In genomic region chr17:80071116-80071980, GRCh38 we compare ENCODE assay signal across 9 cellular contexts. TPM values are rescaled to one million over a fixed set of nuclear protein-coding genes. Genes with fewer than 3 reads are reported as not detected.
DNase-seq lines count a peak whose midpoint lies in the region; ATAC-seq and TF ChIP-seq lines count a peak whose summit lies in the region.
"Had no signal": no experiment of that assay in that cellular context is flagged by ENCODE, and none has a peak within 500 bp of the region (broad histone marks: within the 10 kb centered on the region; RNA-seq: fewer than 3 reads in every experiment).

No MANE protein-coding gene starts in this region.

- TF ChIP-seq CTCF in colonic mucosa (IDR thresholded peaks at IDR 0.05) = no peak
- no peak for TF ChIP-seq CTCF in right lobe of liver (IDR thresholded peaks at IDR 0.05)
- TF ChIP-seq CTCF in endodermal cell (conservative IDR thresholded peaks at IDR 0.05) = no peak

- peak; percentile 38 for TF ChIP-seq POLR2A in right lobe of liver (IDR thresholded peaks at IDR 0.05)

- H3K36me3 Mint-ChIP-seq in endodermal cell (ENCODE audit: low read depth) = peaks cover 3% of the 10 kb centered on the region

- H3K4me3 ChIP-seq in colonic mucosa (no peak overlapping the region), right lobe of liver (peak overlapping the region; percentile 46 to 55 (median 47)), endodermal cell (ENCODE audit: low read length) (no peak overlapping the region)

- peaks cover 23% of the 10 kb centered on the region for H3K4me1 Mint-ChIP-seq in endodermal cell

- H3K9me3 ChIP-seq in colonic mucosa = no peaks in the 10 kb centered on the region
- H3K9me3 ChIP-seq in right lobe of liver = no peaks in the 10 kb centered on the region
- H3K9me3 ChIP-seq in endodermal cell (ENCODE audit: control insufficient read depth, low read length) = no peaks in the 10 kb centered on the region

- DNase-seq in M059J (ENCODE audit: low read depth) = peak; percentile 65
- peak; percentile 44 for DNase-seq in colonic mucosa
- DNase-seq in right lobe of liver = peak; percentile 68 to 88 (median 86)
- DNase-seq in substantia nigra (lab: John Stamatoyannopoulos, UW) = peak in 39 of 49 donors; percentile 12 to 78 (median 47)
- no peak for DNase-seq in endodermal cell
- no peak for DNase-seq in NCI-H2227 (lab: John Stamatoyannopoulos, UW; ENCODE audit: unreplicated experiment)
- no peak for DNase-seq in NCI-H748 (lab: John Stamatoyannopoulos, UW; ENCODE audit: unreplicated experiment)

- H3K27ac ChIP-seq in colonic mucosa = peak overlapping the region; percentile 60
- H3K27ac ChIP-seq in right lobe of liver = peak overlapping the region; percentile 85 to 100 (median 98)
- peak overlapping the region; percentile 41 for H3K27ac ChIP-seq in substantia nigra (ENCODE audit: low read depth, low read length, poor library complexity, severe bottlenecking)
- H3K27ac ChIP-seq in endodermal cell (ENCODE audit: low read depth, low read length) = no peak overlapping the region

- H3K9ac ChIP-seq in colonic mucosa (ENCODE audit: low read depth in 2 of 2, low read length in 2 of 2) (peak overlapping the region; percentile 46 to 50), endodermal cell (ENCODE audit: extremely low read depth, low read length, poor library complexity, severe bottlenecking) (no peak overlapping the region)

- ATAC-seq in right lobe of liver = peak; percentile 66 to 85 (median 80)
- no peak for ATAC-seq in GM21515 (IDR thresholded peaks at IDR 0.05; ENCODE audit: unreplicated experiment)
- ATAC-seq: activated CD4-positive, CD25-positive, alpha-beta regulatory T cell treated with anti-CD3 and anti-CD28 coated beads, Interleukin-2, amount 50 U/mL, for 24 hours had no signal

- intact Hi-C loops in colonic mucosa (cut with DNase I) = no loop called here
- intact Hi-C loops in right lobe of liver (cut with DNase I) = no loop called here

- H3K27me3 Mint-ChIP-seq in endodermal cell (ENCODE audit: insufficient read depth) = no peaks in the 10 kb centered on the region

- WGBS in right lobe of liver (ENCODE audit: insufficient coverage, low coverage, low lambda C conversion rate, missing lambda C conversion rate) = 21% methylated on average over 15 of the region's 22 CpGs
- WGBS in endodermal cell (ENCODE audit: insufficient coverage in 1 of 2, insufficient read length in 1 of 2), 2 experiments = 89% methylated on average over 12 to 22 of the region's 22 CpGs

- no peaks in the 10 kb centered on the region for H3K36me3 ChIP-seq in colonic mucosa
- no peaks in the 10 kb centered on the region for H3K36me3 ChIP-seq in right lobe of liver
- H3K36me3 ChIP-seq in endodermal cell (ENCODE audit: control insufficient read depth, insufficient read depth, low read length) = no peaks in the 10 kb centered on the region

- H3K4me1 ChIP-seq in colonic mucosa = no peaks in the 10 kb centered on the region
- peaks cover 0 to 16% (median 2%) of the 10 kb centered on the region in 4 donors for H3K4me1 ChIP-seq in right lobe of liver
- H3K4me1 ChIP-seq in endodermal cell (ENCODE audit: control insufficient read depth, insufficient read depth, low read length) = peaks cover 11% of the 10 kb centered on the region

- no peak overlapping the region for H3K4me3 Mint-ChIP-seq in endodermal cell

- H3K9me3 Mint-ChIP-seq in endodermal cell = no peaks in the 10 kb centered on the region

- no peaks in the 10 kb centered on the region for H3K27me3 ChIP-seq in colonic mucosa
- no peaks in the 10 kb centered on the region for H3K27me3 ChIP-seq in right lobe of liver
- H3K27me3 ChIP-seq in endodermal cell (ENCODE audit: control insufficient read depth, insufficient read depth, low read length, poor library complexity, severe bottlenecking) = no peaks in the 10 kb centered on the region

- no peak overlapping the region for H3K27ac Mint-ChIP-seq in endodermal cell

RNA-seq across cellular contexts. Expression of gene GAA, which starts 30.0 kb away (rescaled TPM):
- 5.6 and 11.2 TPM in 2 replicates for total RNA-seq in M059J (2014; rRNA removed; shearing (Covaris generic))
- total RNA-seq in colonic mucosa = 10 to 100 TPM; 34.0 to 59.4 TPM
- total RNA-seq in right lobe of liver = 10 to 100 TPM; 42.7 to 94.1 (median 71.0) TPM
- 10 to 100 TPM; 46.4 to 72.3 TPM for total RNA-seq in endodermal cell
- polyA plus RNA-seq in endodermal cell (2013, experiment 1 of 2) = 75.1 TPM
- polyA plus RNA-seq in endodermal cell (2013, experiment 2 of 2) = 65.7 TPM

RNA-seq across cellular contexts. Expression of gene CCDC40, which starts 34.9 kb away (rescaled TPM):
- 0.94 and 1.3 TPM in 2 replicates for total RNA-seq in M059J (2014; rRNA removed; shearing (Covaris generic))
- total RNA-seq in colonic mucosa (1 to 10 TPM; 1.2 to 3.6 TPM), right lobe of liver (1 to 10 TPM; 1.7 to 3.1 (median 2.1) TPM), endodermal cell (10 to 100 TPM; 21.7 to 38.9 TPM)
- polyA plus RNA-seq in endodermal cell (2013, experiment 1 of 2) = 16.3 TPM
- 14.2 TPM for polyA plus RNA-seq in endodermal cell (2013, experiment 2 of 2)

RNA-seq across cellular contexts. Expression of gene TBC1D16, which starts 35.7 kb away (rescaled TPM):
- total RNA-seq in M059J (2014; rRNA removed; shearing (Covaris generic)) = 9.3 and 15.3 TPM in 2 replicates
- total RNA-seq in colonic mucosa (10 to 100 TPM; 14.4 to 19.8 TPM), right lobe of liver (10 to 100 TPM in 4 of 6 experiments, 1 to 10 TPM in 2; 5.8 to 21.0 (median 14.4) TPM), endodermal cell (100 to 1,000 TPM in 1 of 2 donors, 10 to 100 TPM in 1; 88.2 to 116 TPM)
- polyA plus RNA-seq in endodermal cell (2013, experiment 1 of 2) = 56.3 TPM
- 53.8 TPM for polyA plus RNA-seq in endodermal cell (2013, experiment 2 of 2)

Comparison
In these comparisons a context has a peak if more than half of its experiments do, and no peak if none do; other contexts are left out.
1. DNase-seq: peak in M059J (single experiment), colonic mucosa (single experiment), right lobe of liver (3 of 3) and substantia nigra (39 of 49); none in endodermal cell (single experiment), NCI-H2227 (single experiment) and NCI-H748 (single experiment).
2. H3K4me3 ChIP-seq: peak in right lobe of liver (3 of 3); none in colonic mucosa (single experiment) and endodermal cell (single experiment).
3. RNA of gene CCDC40, which starts 34.9 kb away (total RNA-seq): 21.7 to 38.9 TPM in endodermal cell; 1.2 to 3.6 TPM in colonic mucosa, 1.7 to 3.1 TPM in right lobe of liver and 0.94 to 1.3 TPM in M059J; every median in the first group is over 4 times any median in the second.